ENCODE assay signal across 1 cellular context in the genomic region with DNA sequence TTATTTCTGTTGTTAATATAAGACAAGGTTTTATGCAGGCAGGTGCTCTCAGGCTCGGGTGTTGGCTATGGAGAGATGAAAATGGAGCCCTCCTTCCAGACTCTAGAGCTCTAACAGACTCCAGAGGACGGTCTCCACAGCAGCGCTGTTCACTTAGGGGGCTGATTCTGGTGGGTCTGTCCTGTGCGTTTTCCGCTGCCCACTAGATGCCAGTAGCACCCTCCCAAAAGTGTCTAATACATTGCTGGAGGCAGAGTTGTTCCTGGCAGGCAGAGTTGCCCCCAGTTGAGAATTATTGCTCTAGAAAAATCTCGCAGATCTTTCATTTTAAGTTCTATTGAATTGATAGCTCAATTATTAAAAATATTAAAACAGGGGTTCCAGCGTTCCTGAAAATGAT.
TF ChIP-seq lines count a peak whose summit lies in the region.

No MANE protein-coding gene starts in this region.

TF ChIP-seq in GM23338, 12 proteins besides CTCF, POLR2A, EP300 and RAD21 (continued from another document):
- TF ChIP-seq, protein P1, sequence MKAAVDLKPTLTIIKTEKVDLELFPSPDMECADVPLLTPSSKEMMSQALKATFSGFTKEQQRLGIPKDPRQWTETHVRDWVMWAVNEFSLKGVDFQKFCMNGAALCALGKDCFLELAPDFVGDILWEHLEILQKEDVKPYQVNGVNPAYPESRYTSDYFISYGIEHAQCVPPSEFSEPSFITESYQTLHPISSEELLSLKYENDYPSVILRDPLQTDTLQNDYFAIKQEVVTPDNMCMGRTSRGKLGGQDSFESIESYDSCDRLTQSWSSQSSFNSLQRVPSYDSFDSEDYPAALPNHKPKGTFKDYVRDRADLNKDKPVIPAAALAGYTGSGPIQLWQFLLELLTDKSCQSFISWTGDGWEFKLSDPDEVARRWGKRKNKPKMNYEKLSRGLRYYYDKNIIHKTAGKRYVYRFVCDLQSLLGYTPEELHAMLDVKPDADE (IDR thresholded peaks at IDR 0.05), result no peak
- TF ChIP-seq ZNF331 (CRISPR knock-in tag; IDR thresholded peaks at IDR 0.05; ENCODE audit: low read depth) (no peak), CREB1 (CRISPR knock-in tag; IDR thresholded peaks at IDR 0.05; ENCODE audit: low read depth) (no peak)
